In the genomic region with DNA sequence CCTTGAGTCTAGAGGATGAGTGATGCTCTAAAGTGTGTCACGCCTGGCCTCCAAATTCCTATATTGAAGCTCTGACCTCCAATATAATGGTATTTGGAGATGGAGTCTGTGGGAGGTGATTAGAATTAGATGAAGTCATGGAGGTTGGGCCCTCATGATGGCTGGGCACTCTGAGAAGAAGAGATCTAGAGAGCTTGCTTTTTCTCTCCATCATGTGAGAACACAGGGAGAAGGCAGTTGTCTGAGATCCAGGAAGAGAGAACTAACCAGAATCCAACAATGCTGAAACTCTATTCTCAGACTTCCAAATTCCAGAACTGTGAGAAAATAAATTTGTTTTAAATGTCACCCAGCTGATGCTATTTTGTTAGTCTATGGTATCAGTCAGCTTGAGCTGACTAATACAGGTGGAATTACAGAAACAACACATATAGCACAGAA, we compare ENCODE assay signal across 14 cellular contexts. TPM values are rescaled to one million over a fixed set of nuclear protein-coding genes. Genes with fewer than 3 reads are reported as not detected.
DNase-seq lines count a peak whose midpoint lies in the region; ATAC-seq and TF ChIP-seq lines count a peak whose summit lies in the region.
"Had no signal": no experiment of that assay in that cellular context is flagged by ENCODE, and none has a peak within 500 bp of the region (broad histone marks: within the 10 kb centered on the region; RNA-seq: fewer than 3 reads in every experiment).

No MANE protein-coding gene starts in this region.

- no peak overlapping the region for H3K4me3 ChIP-seq in fibroblast of villous mesenchyme (ENCODE audit: low read depth, low read length)
- H3K4me3 ChIP-seq: heart right ventricle had no signal

- no peak for TF ChIP-seq CTCF in fibroblast of villous mesenchyme (IDR thresholded peaks at IDR 0.05; ENCODE audit: insufficient read depth, low read depth, low read length)

- no peak for ATAC-seq in T-cell (replicated peaks in 1 of 4)
- no peak for ATAC-seq in stimulated activated memory B cell treated with anti-CD40 and anti-IgM and Interleukin-4, amounts not matched to agents 10 μg/mL and 1 μg/mL and 100 μg/mL, for 72 hours
- no peak for ATAC-seq in GM18511 (IDR thresholded peaks at IDR 0.05; ENCODE audit: unreplicated experiment)

- no peak for DNase-seq in activated T-cell treated with anti-CD3 and anti-CD28 coated beads, Interleukin-2, amount 50 U/mL, for 24 hours
- no peak for DNase-seq in activated T-cell treated with anti-CD3 and anti-CD28 coated beads, Interleukin-2, amount 50 U/mL, for 1 hour
- DNase-seq in T-cell (no peak), fibroblast of villous mesenchyme (ENCODE audit: low read depth) (peak; percentile 52), Ammon's horn (ENCODE audit: low spot score) (no peak), foreskin melanocyte (no peak)
- DNase-seq: activated CD4-positive, alpha-beta T cell treated with anti-CD3 and anti-CD28 coated beads, Interleukin-2, amount 50 U/mL, for 48 hours; heart right ventricle; midbrain; NCI-H2227 treated with DMSO at 0.1 percent for 48 hours; stimulated activated naive CD4-positive, alpha-beta T cell had no signal

- H3K36me3 Mint-ChIP-seq in activated T-cell treated with anti-CD3 and anti-CD28 coated beads, Interleukin-2, amount 50 U/mL, for 24 hours (ENCODE audit: low read depth): peaks cover 40% of the 10 kb centered on the region
- peaks cover 10% of the 10 kb centered on the region for H3K36me3 Mint-ChIP-seq in T-cell
- H3K36me3 Mint-ChIP-seq in stimulated activated memory B cell treated with anti-CD40 and anti-IgM and Interleukin-4, amounts not matched to agents 10 μg/mL and 1 μg/mL and 100 μg/mL, for 72 hours: no peaks in the 10 kb centered on the region

- CTCF ChIA-PET in T-cell (lab: Charles Lee): interaction anchor here (0.6 to 0.7 kb wide), 4 partner anchors 83 to 1946 kb away, joined by 3 to 5 read pairs (median 4); no protein-coding TSS in a partner anchor

- H3K9me3 Mint-ChIP-seq in activated T-cell treated with anti-CD3 and anti-CD28 coated beads, Interleukin-2, amount 50 U/mL, for 24 hours: no peaks in the 10 kb centered on the region
- no peaks in the 10 kb centered on the region for H3K9me3 Mint-ChIP-seq in T-cell
- no peaks in the 10 kb centered on the region for H3K9me3 Mint-ChIP-seq in stimulated activated memory B cell treated with anti-CD40 and anti-IgM and Interleukin-4, amounts not matched to agents 10 μg/mL and 1 μg/mL and 100 μg/mL, for 72 hours
- H3K9me3 Mint-ChIP-seq: central memory CD8-positive, alpha-beta T cell had no signal

- H3K27ac Mint-ChIP-seq in activated T-cell treated with anti-CD3 and anti-CD28 coated beads, Interleukin-2, amount 50 U/mL, for 24 hours: peak overlapping the region; percentile 81
- peak overlapping the region; percentile 3 to 35 for H3K27ac Mint-ChIP-seq in T-cell
- peak overlapping the region; percentile 12 for H3K27ac Mint-ChIP-seq in stimulated activated memory B cell treated with anti-CD40 and anti-IgM and Interleukin-4, amounts not matched to agents 10 μg/mL and 1 μg/mL and 100 μg/mL, for 72 hours

- POLR2A ChIA-PET in T-cell (lab: Charles Lee): interaction anchor here in 1 of 2 donors (0.5 to 0.6 kb wide), 2 partner anchors 13 to 23 kb away, joined by 3 to 4 read pairs; no protein-coding TSS in a partner anchor

- peaks cover 47% of the 10 kb centered on the region for H3K4me1 Mint-ChIP-seq in activated T-cell treated with anti-CD3 and anti-CD28 coated beads, Interleukin-2, amount 50 U/mL, for 24 hours (ENCODE audit: low read depth)
- H3K4me1 Mint-ChIP-seq in T-cell: peaks cover 44 to 54% (median 47%) of the 10 kb centered on the region in 3 donors
- peaks cover 38% of the 10 kb centered on the region for H3K4me1 Mint-ChIP-seq in stimulated activated memory B cell treated with anti-CD40 and anti-IgM and Interleukin-4, amounts not matched to agents 10 μg/mL and 1 μg/mL and 100 μg/mL, for 72 hours

- H3K4me3 Mint-ChIP-seq in activated T-cell treated with anti-CD3 and anti-CD28 coated beads, Interleukin-2, amount 50 U/mL, for 24 hours: no peak overlapping the region
- H3K4me3 Mint-ChIP-seq in T-cell: no peak overlapping the region
- no peak overlapping the region for H3K4me3 Mint-ChIP-seq in stimulated activated memory B cell treated with anti-CD40 and anti-IgM and Interleukin-4, amounts not matched to agents 10 μg/mL and 1 μg/mL and 100 μg/mL, for 72 hours
- H3K4me3 Mint-ChIP-seq: central memory CD8-positive, alpha-beta T cell had no signal

- no peaks in the 10 kb centered on the region for H3K27me3 Mint-ChIP-seq in activated T-cell treated with anti-CD3 and anti-CD28 coated beads, Interleukin-2, amount 50 U/mL, for 24 hours
- no peaks in the 10 kb centered on the region for H3K27me3 Mint-ChIP-seq in T-cell
- no peaks in the 10 kb centered on the region for H3K27me3 Mint-ChIP-seq in stimulated activated memory B cell treated with anti-CD40 and anti-IgM and Interleukin-4, amounts not matched to agents 10 μg/mL and 1 μg/mL and 100 μg/mL, for 72 hours
- H3K27me3 Mint-ChIP-seq: central memory CD8-positive, alpha-beta T cell had no signal

RNA-seq across cellular contexts. Expression of a gene that starts 15.1 kb away (rescaled TPM):
- total RNA-seq in T-cell (10 to 100 TPM; 79.5 to 96.6 (median 87.4) TPM), fibroblast of villous mesenchyme (48.3 and 54.4 TPM in 2 replicates)

Comparison
In these comparisons a context has a peak if more than half of its experiments do, and no peak if none do; other contexts are left out.
1. H3K27ac Mint-ChIP-seq: peak in every context shown above with its lines; median percentile 81 in activated T-cell treated with anti-CD3 and anti-CD28 coated beads, Interleukin-2, amount 50 U/mL, for 24 hours; 19 in T-cell; 12 in stimulated activated memory B cell treated with anti-CD40 and anti-IgM and Interleukin-4, amounts not matched to agents 10 μg/mL and 1 μg/mL and 100 μg/mL, for 72 hours.